22 cellular contexts compared by ENCODE assay signal in the genomic region with DNA sequence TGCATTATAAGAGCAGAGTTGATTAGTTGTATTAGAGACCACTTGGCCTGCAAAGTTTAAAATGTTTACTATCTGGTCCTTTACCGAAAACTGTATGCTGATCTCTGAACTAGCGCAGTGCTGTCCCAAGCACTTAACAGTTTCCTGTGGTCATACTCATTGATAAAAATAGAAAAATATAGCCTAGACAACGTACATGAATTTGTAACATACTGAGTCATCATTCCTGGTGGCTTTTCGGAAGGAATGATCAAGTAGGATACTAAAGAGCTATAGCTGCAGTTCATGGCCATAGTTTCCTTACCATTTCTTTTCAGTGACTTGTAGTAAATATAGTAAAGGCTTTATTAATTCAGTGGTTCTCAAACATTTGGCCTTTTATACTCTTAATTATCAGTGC. TPM values are rescaled to one million over a fixed set of nuclear protein-coding genes. Genes with fewer than 3 reads are reported as not detected.
DNase-seq lines count a peak whose midpoint lies in the region; ATAC-seq and TF ChIP-seq lines count a peak whose summit lies in the region.
"Had no signal": no experiment of that assay in that cellular context is flagged by ENCODE, and none has a peak within 500 bp of the region (broad histone marks: within the 10 kb centered on the region; RNA-seq: fewer than 3 reads in every experiment).

No MANE protein-coding gene starts in this region.

- H3K36me3 ChIP-seq in brain microvascular endothelial cell (replicated peaks) = no peaks in the 10 kb centered on the region
- H3K36me3 ChIP-seq: transverse colon had no signal

- peak overlapping the region; percentile 38 for H3K4me3 Mint-ChIP-seq in HFFc6
- H3K4me3 Mint-ChIP-seq: CD8-positive, alpha-beta memory T cell; stimulated activated memory B cell treated with anti-CD40 and anti-IgM and Interleukin-4, amounts not matched to agents 10 μg/mL and 1 μg/mL and 100 μg/mL, for 72 hours had no signal

- peaks cover 37% of the 10 kb centered on the region for H3K4me1 Mint-ChIP-seq in HFFc6 (ENCODE audit: low read depth)
- H3K4me1 Mint-ChIP-seq: CD8-positive, alpha-beta memory T cell; stimulated activated memory B cell treated with anti-CD40 and anti-IgM and Interleukin-4, amounts not matched to agents 10 μg/mL and 1 μg/mL and 100 μg/mL, for 72 hours had no signal

- peak overlapping the region; percentile 69 for H3K27ac ChIP-seq in brain microvascular endothelial cell
- H3K27ac ChIP-seq: dorsolateral prefrontal cortex, parathyroid adenoma, transverse colon had no signal

- ATAC-seq in GM19351 (IDR thresholded peaks at IDR 0.05; ENCODE audit: unreplicated experiment) = no peak
- ATAC-seq: activated CD4-positive, CD25-positive, alpha-beta regulatory T cell treated with anti-CD3 and anti-CD28 coated beads, Interleukin-2, amount 50 U/mL, for 24 hours; GM12878; stimulated activated memory B cell treated with anti-CD40 and anti-IgM and Interleukin-4, amounts not matched to agents 10 μg/mL and 1 μg/mL and 100 μg/mL, for 72 hours had no signal

- DNase-seq in A172 (ENCODE audit: low spot score) (peak; percentile 57), HFFc6 (peak; percentile 83), brain microvascular endothelial cell (peak; percentile 81), glomerular endothelial cell (ENCODE audit: extremely low read depth, low read depth, low spot score) (peak; percentile 69), NCI-H2029 (lab: John Stamatoyannopoulos, UW) (no peak), ACHN (no peak)
- DNase-seq in activated CD4-positive, CD25-positive, alpha-beta regulatory T cell treated with anti-CD3 and anti-CD28 coated beads, Interleukin-2, amount 50 U/mL, for 72 hours = no peak
- DNase-seq: activated gamma-delta T cell treated with Interleukin-2 at 50 U/mL for 16 hours; CD8-positive, alpha-beta memory T cell; dorsolateral prefrontal cortex; GOT3; NCI-H146; NCI-H345; NK-92 treated with Interleukin-12 subunit alpha and Interleukin-12 subunit beta, amount 100 ng/mL, for 24 hours; small intestine; T-helper 2 cell; transverse colon had no signal

- in situ Hi-C loops in brain microvascular endothelial cell (cut with HindIII; ENCODE audit: low pct_ligation_motif_present, low sequenced_read_pairs) = no loop called here
- in situ Hi-C loops in ACHN (cut with HindIII; ENCODE audit: low pct_ligation_motif_present, low pct_unique_long_range_greater_than_20kb, low sequenced_read_pairs) = no loop called here

- H3K36me3 Mint-ChIP-seq in HFFc6 (ENCODE audit: low read depth) = peaks cover 17% of the 10 kb centered on the region
- H3K36me3 Mint-ChIP-seq: CD8-positive, alpha-beta memory T cell; stimulated activated memory B cell treated with anti-CD40 and anti-IgM and Interleukin-4, amounts not matched to agents 10 μg/mL and 1 μg/mL and 100 μg/mL, for 72 hours had no signal

- H3K27ac Mint-ChIP-seq in HFFc6 = peak overlapping the region; percentile 85
- H3K27ac Mint-ChIP-seq: CD8-positive, alpha-beta memory T cell; stimulated activated memory B cell treated with anti-CD40 and anti-IgM and Interleukin-4, amounts not matched to agents 10 μg/mL and 1 μg/mL and 100 μg/mL, for 72 hours had no signal

- no peaks in the 10 kb centered on the region for H3K27me3 Mint-ChIP-seq in HFFc6 (ENCODE audit: insufficient read depth)
- H3K27me3 Mint-ChIP-seq: CD8-positive, alpha-beta memory T cell; stimulated activated memory B cell treated with anti-CD40 and anti-IgM and Interleukin-4, amounts not matched to agents 10 μg/mL and 1 μg/mL and 100 μg/mL, for 72 hours had no signal

- H3K9me3 Mint-ChIP-seq in HFFc6 = no peaks in the 10 kb centered on the region
- H3K9me3 Mint-ChIP-seq: CD8-positive, alpha-beta memory T cell; stimulated activated memory B cell treated with anti-CD40 and anti-IgM and Interleukin-4, amounts not matched to agents 10 μg/mL and 1 μg/mL and 100 μg/mL, for 72 hours had no signal

- H3K4me3 ChIP-seq in brain microvascular endothelial cell (ENCODE audit: low read depth, low read length) = no peak overlapping the region
- H3K4me3 ChIP-seq: dorsolateral prefrontal cortex, GM12878, transverse colon had no signal

- no peaks in the 10 kb centered on the region for H3K27me3 ChIP-seq in brain microvascular endothelial cell (replicated peaks)
- H3K27me3 ChIP-seq: dorsolateral prefrontal cortex, transverse colon had no signal

- no peak for TF ChIP-seq CTCF in HFFc6 (IDR thresholded peaks at IDR 0.05)
- no peak for TF ChIP-seq CTCF in brain microvascular endothelial cell (IDR thresholded peaks at IDR 0.05; ENCODE audit: low read depth, low read length, missing control alignments)

RNA-seq across cellular contexts. Expression of a gene that starts 18.4 kb away (rescaled TPM):
- 63.1 and 137 TPM in 2 replicates for total RNA-seq in A172 (2014; rRNA removed; shearing (Covaris generic))
- 10 to 100 TPM; 10.9 to 26.1 (median 22.5) TPM for total RNA-seq in HFFc6 (2021; fragmentation: NEBNext Ultra II Directional; extraction: Animal tissue kit (Norgen Biotek cat#: 25700))
- 4.0 and 7.2 TPM in 2 replicates for total RNA-seq in glomerular endothelial cell

Comparison
In these comparisons a context has a peak if more than half of its experiments do, and no peak if none do; other contexts are left out.
1. DNase-seq: peak in A172 (single experiment), HFFc6 (single experiment), brain microvascular endothelial cell (single experiment) and glomerular endothelial cell (single experiment); none in NCI-H2029 (single experiment), activated CD4-positive, CD25-positive, alpha-beta regulatory T cell treated with anti-CD3 and anti-CD28 coated beads, Interleukin-2, amount 50 U/mL, for 72 hours (single experiment) and ACHN (single experiment).